ENCODE assay signal across 1 cellular context in genomic region chr1:40256401-40257084, GRCh38.
TF ChIP-seq lines count a peak whose summit lies in the region.

No MANE protein-coding gene starts in this region.

TF ChIP-seq in HepG2, 621 proteins besides CTCF, POLR2A, EP300 and RAD21 (continued from another document):
- TF ChIP-seq, protein P1, sequence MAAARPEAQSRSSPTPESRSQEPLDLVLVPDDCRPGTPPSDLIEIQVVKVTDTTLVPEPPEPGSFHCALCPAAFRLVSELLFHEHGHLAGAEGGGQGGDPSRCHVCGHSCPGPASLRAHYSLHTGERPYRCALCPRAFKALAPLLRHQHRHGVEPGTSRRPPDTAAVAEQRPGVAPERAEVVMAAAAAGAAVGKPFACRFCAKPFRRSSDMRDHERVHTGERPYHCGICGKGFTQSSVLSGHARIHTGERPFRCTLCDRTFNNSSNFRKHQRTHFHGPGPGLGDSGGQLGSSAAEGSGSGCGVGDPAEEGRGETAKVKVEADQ (CRISPR knock-in tag; IDR thresholded peaks at IDR 0.05; ENCODE audit: borderline replicate concordance): no peak
- TF ChIP-seq JDP2 (CRISPR knock-in tag; IDR thresholded peaks at IDR 0.05; ENCODE audit: borderline replicate concordance) (no peak), ZNF883 (CRISPR knock-in tag; IDR thresholded peaks at IDR 0.05; ENCODE audit: not compliant biosample characterization) (no peak), ZNF850 (CRISPR knock-in tag; conservative IDR thresholded peaks at IDR 0.05) (no peak), JUN (CRISPR knock-in tag; IDR thresholded peaks at IDR 0.05) (no peak), MXD1 (CRISPR knock-in tag; IDR thresholded peaks at IDR 0.05) (no peak)
TF ChIP-seq in HepG2: peak in this region for 0.
